In genomic region chr2:96208144-96209010, GRCh38 we compare ENCODE assay signal across 8 cellular contexts. TPM values are rescaled to one million over a fixed set of nuclear protein-coding genes. Genes with fewer than 3 reads are reported as not detected.
A peak's percentile ranks its signal among the peaks of the same experiment; 100 is the strongest.
DNase-seq lines count a peak whose midpoint lies in the region; ATAC-seq and TF ChIP-seq lines count a peak whose summit lies in the region.

TSS of gene STARD7 (minus strand) at chr2:96208827. CDS start at chr2:96208434, 393 bp downstream.

- WGBS in lung, 2 donors = 0% methylated on average over 74 to 100 of the region's 100 CpGs

- peak; percentile 94 to 96 (median 94) for DNase-seq in CD8-positive, alpha-beta memory T cell
- DNase-seq in HS-27A (ENCODE audit: low read depth) (peak; percentile 93), NK-92 (lab: John Stamatoyannopoulos, UW; ENCODE audit: unreplicated experiment) (peak; percentile 35), lung (ENCODE audit: low spot score) (peak; percentile 99)
- peak; percentile 86 to 95 for DNase-seq in activated CD8-positive, alpha-beta memory T cell treated with anti-CD3 and anti-CD28 coated beads for 1 hour (ENCODE audit: extremely low read depth in 1 of 2, low read depth in 1 of 2)
- DNase-seq in effector CD4-positive, alpha-beta T cell = peak; percentile 95
- peak; percentile 94 to 96 (median 95) for DNase-seq in stimulated activated CD4-positive, alpha-beta T cell treated with anti-CD3 and anti-CD28 coated beads, TNF-alpha, amount 100 ng/mL, for 4 hours (ENCODE audit: low read depth in 3 of 3)

- peaks cover 3% of the 10 kb centered on the region for H3K36me3 ChIP-seq in CD8-positive, alpha-beta memory T cell (ENCODE audit: insufficient read depth, low read length)
- H3K36me3 ChIP-seq in lung (ENCODE audit: control insufficient read depth in 2 of 2, insufficient read depth in 2 of 2, low read length in 2 of 2) = no peaks in the 10 kb centered on the region

- CTCF ChIA-PET in CD8-positive, alpha-beta memory T cell (lab: Charles Lee) = interaction anchor here (1.0 to 2.0 kb wide), 8 partner anchors 16 to 216 kb away, joined by 3 to 6 read pairs (median 4); partner anchors contain the start of gene CIAO1

- peaks cover 57% of the 10 kb centered on the region for H3K4me1 ChIP-seq in CD8-positive, alpha-beta memory T cell (ENCODE audit: insufficient read depth, low read length)
- H3K4me1 ChIP-seq in lung (ENCODE audit: control insufficient read depth in 2 of 2, insufficient read depth in 2 of 2, low read length in 2 of 2) = peaks cover 10 to 17% of the 10 kb centered on the region in 2 donors

- H3K36me3 Mint-ChIP-seq in CD8-positive, alpha-beta memory T cell = peaks cover 0 to 16% (median 0%) of the 10 kb centered on the region in 3 donors

- H3K4me1 Mint-ChIP-seq in CD8-positive, alpha-beta memory T cell = peaks cover 51 to 55% (median 54%) of the 10 kb centered on the region in 3 donors

- TF ChIP-seq CTCF in lung (IDR thresholded peaks at IDR 0.05; ENCODE audit: control extremely low read depth, extremely low read depth) = no peak

- H3K27ac Mint-ChIP-seq in CD8-positive, alpha-beta memory T cell = peak within 1 kb of the TSS; percentile 87 to 97 (median 93)

- ATAC-seq in GM19463 (IDR thresholded peaks at IDR 0.05; ENCODE audit: unreplicated experiment) = peak; percentile 90
- peak; percentile 94 for ATAC-seq in lung (ENCODE audit: insufficient read depth, low FRiP score)

- H3K4me3 Mint-ChIP-seq in CD8-positive, alpha-beta memory T cell = peak within 1 kb of the TSS; percentile 90 to 97 (median 92)

- no peaks in the 10 kb centered on the region for H3K27me3 ChIP-seq in CD8-positive, alpha-beta memory T cell (ENCODE audit: insufficient read depth, low read length, poor library complexity, severe bottlenecking)
- H3K27me3 ChIP-seq in lung (ENCODE audit: control insufficient read depth, insufficient read depth) = no peaks in the 10 kb centered on the region

- peak within 1 kb of the TSS; percentile 82 for H3K27ac ChIP-seq in CD8-positive, alpha-beta memory T cell (ENCODE audit: low read depth, low read length)
- H3K27ac ChIP-seq in lung (ENCODE audit: low read depth in 1 of 2, low read length in 1 of 2) = peak within 1 kb of the TSS; percentile 99

- POLR2A ChIA-PET in CD8-positive, alpha-beta memory T cell (lab: Charles Lee) = interaction anchor here (0.5 to 2.2 kb wide), 14 partner anchors 16 to 557 kb away, joined by 3 to 15 read pairs (median 4); partner anchors contain the start of genes ARID5A and ASTL

- no peaks in the 10 kb centered on the region for H3K9me3 ChIP-seq in CD8-positive, alpha-beta memory T cell (ENCODE audit: low read length)
- no peaks in the 10 kb centered on the region for H3K9me3 ChIP-seq in lung (ENCODE audit: control insufficient read depth in 2 of 2, insufficient read depth in 1 of 2, low read length in 1 of 2)

- H3K9me3 Mint-ChIP-seq in CD8-positive, alpha-beta memory T cell = no peaks in the 10 kb centered on the region

- no peaks in the 10 kb centered on the region for H3K27me3 Mint-ChIP-seq in CD8-positive, alpha-beta memory T cell

- H3K4me3 ChIP-seq in CD8-positive, alpha-beta memory T cell (ENCODE audit: low read length) = peak within 1 kb of the TSS; percentile 96
- peak within 1 kb of the TSS; percentile 94 for H3K4me3 ChIP-seq in lung

RNA-seq across cellular contexts. Expression of gene STARD7, which starts in this region (rescaled TPM):
- total RNA-seq in CD8-positive, alpha-beta memory T cell = 100 to 1,000 TPM; 255 to 256 TPM
- polyA plus RNA-seq in CD8-positive, alpha-beta memory T cell = 147 TPM
- 100 to 1,000 TPM; 121 to 141 TPM for total RNA-seq in lung
- 10 to 100 TPM; 52.2 to 65.2 TPM for polyA plus RNA-seq in lung

Comparison
In these comparisons a context has a peak if more than half of its experiments do, and no peak if none do; other contexts are left out.
1. Peak in every context shown above with its lines: DNase-seq, ATAC-seq, H3K4me3 ChIP-seq and H3K27ac ChIP-seq.
2. DNase-seq: peak in every context shown above with its lines; median percentile 99 in lung; 95 in effector CD4-positive, alpha-beta T cell; 95 in stimulated activated CD4-positive, alpha-beta T cell treated with anti-CD3 and anti-CD28 coated beads, TNF-alpha, amount 100 ng/mL, for 4 hours; 94 in CD8-positive, alpha-beta memory T cell; 93 in HS-27A; 90 in activated CD8-positive, alpha-beta memory T cell treated with anti-CD3 and anti-CD28 coated beads for 1 hour; 35 in NK-92.